ENCODE assay signal across 16 cellular contexts in the genomic region with DNA sequence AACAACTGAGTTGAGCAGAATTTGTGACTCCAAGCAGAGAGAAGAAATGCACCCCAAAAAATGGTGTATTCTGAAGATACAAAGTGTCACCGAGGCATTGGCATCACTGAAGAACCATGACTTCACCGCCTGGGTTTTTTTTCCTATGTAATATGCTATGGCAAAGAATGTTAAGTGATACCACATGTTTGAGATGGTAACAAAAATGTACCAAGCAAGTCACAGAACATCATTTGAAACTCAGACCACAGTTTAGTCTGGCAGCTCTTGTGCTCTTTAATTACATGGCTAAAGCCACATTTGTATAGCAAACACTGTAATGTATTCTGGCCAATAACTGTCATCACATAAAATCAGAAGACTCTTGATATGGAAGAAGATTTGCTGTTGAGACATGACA.
DNase-seq lines count a peak whose midpoint lies in the region; ATAC-seq and TF ChIP-seq lines count a peak whose summit lies in the region.
"Had no signal": no experiment of that assay in that cellular context is flagged by ENCODE, and none has a peak within 500 bp of the region (broad histone marks: within the 10 kb centered on the region; RNA-seq: fewer than 3 reads in every experiment).

No MANE protein-coding gene starts in this region.

- no peak for ATAC-seq in HG02981 (IDR thresholded peaks at IDR 0.05; ENCODE audit: unreplicated experiment)
- ATAC-seq: GM12878, HCT116 had no signal

- H3K4me3 ChIP-seq in fibroblast of mammary gland (ENCODE audit: control insufficient read depth, low read depth, low read length) = no peak overlapping the region
- H3K4me3 ChIP-seq: GM12878 had no signal

- H3K27ac ChIP-seq in VCaP = peak overlapping the region; percentile 30; the same call in 1 of the 2 replicates

- peak; percentile 1 for DNase-seq in EL
- peak; percentile 8 for DNase-seq in fibroblast of mammary gland (ENCODE audit: low read depth)
- no peak for DNase-seq in stimulated activated CD4-positive, alpha-beta T cell treated with anti-CD3 and anti-CD28 coated beads, Interleukin-2, amount 100 ng/mL, for 48 hours
- DNase-seq in medulla oblongata (ENCODE audit: extremely low spot score) = no peak
- DNase-seq: BE2C; C1 segment of cervical spinal cord; Caco-2; CD4-positive, CD25-positive, alpha-beta regulatory T cell; GOT3; H7; HFFc6; IMR-90 had no signal

- TF ChIP-seq CTCF in VCaP (conservative IDR thresholded peaks at IDR 0.05) (no peak), fibroblast of mammary gland (conservative IDR thresholded peaks at IDR 0.05; ENCODE audit: control insufficient read depth, insufficient read depth, low read depth, low read length) (no peak)

Comparison
In these comparisons a context has a peak if more than half of its experiments do, and no peak if none do; other contexts are left out.
1. DNase-seq: peak in EL (single experiment) and fibroblast of mammary gland (single experiment); none in stimulated activated CD4-positive, alpha-beta T cell treated with anti-CD3 and anti-CD28 coated beads, Interleukin-2, amount 100 ng/mL, for 48 hours (0 of 2) and medulla oblongata (single experiment).